24 cellular contexts compared by ENCODE assay signal in genomic region chr9:130729145-130729544, GRCh38. TPM values are rescaled to one million over a fixed set of nuclear protein-coding genes. Genes with fewer than 3 reads are reported as not detected.
A peak's percentile ranks its signal among the peaks of the same experiment; 100 is the strongest.
DNase-seq lines count a peak whose midpoint lies in the region; TF ChIP-seq lines count a peak whose summit lies in the region.
"Had no signal": no experiment of that assay in that cellular context is flagged by ENCODE, and none has a peak within 500 bp of the region (broad histone marks: within the 10 kb centered on the region; RNA-seq: fewer than 3 reads in every experiment).

No MANE protein-coding gene starts in this region.

- H2BK120ac ChIP-seq in mesenchymal stem cell (ENCODE audit: low read depth, low read length) = no peak overlapping the region

- H2BK12ac ChIP-seq in mesenchymal stem cell (ENCODE audit: low read length in 2 of 2) = no peak overlapping the region

- H3K27me3 ChIP-seq in GM23248 (replicated peaks; ENCODE audit: insufficient read depth) (no peaks in the 10 kb centered on the region), mesenchymal stem cell (ENCODE audit: control insufficient read depth in 1 of 2, insufficient read depth in 1 of 2, low read length in 2 of 2) (no peaks in the 10 kb centered on the region), ascending aorta (no peaks in the 10 kb centered on the region)
- H3K27me3 ChIP-seq: tibial artery had no signal

- DNase-seq in GM23248 = no peak
- peak; percentile 19 for DNase-seq in NCI-H69 (lab: John Stamatoyannopoulos, UW)
- no peak for DNase-seq in chondrocyte (ENCODE audit: low spot score)
- DNase-seq in mesenchymal stem cell = no peak
- DNase-seq in putamen (ENCODE audit: low spot score) = no peak
- DNase-seq in central memory CD4-positive, alpha-beta T cell = no peak
- DNase-seq in ascending aorta (ENCODE audit: low spot score in 2 of 2) = no peak
- no peak for DNase-seq in nucleus accumbens (lab: John Stamatoyannopoulos, UW)
- DNase-seq: activated CD4-positive, alpha-beta T cell treated with anti-CD3 and anti-CD28 coated beads, Interleukin-2, amount 10 ng/mL, durations not matched to agents 7 days and 5 days; cortex of kidney; H7; left colon; MV-4-11; NCI-H146; NCI-H524; occipital lobe; retina; SK-N-SH; stimulated activated CD4-positive, alpha-beta T cell treated with anti-CD3 and anti-CD28 coated beads, Interleukin-4, amount 100 ng/mL, for 24 hours; stimulated activated naive CD4-positive, alpha-beta T cell treated with Interleukin-2 at 50 U/mL for 16 hours; tibial artery had no signal

- peak overlapping the region; percentile 10 for H3K27ac Mint-ChIP-seq in chondrocyte (ENCODE audit: unreplicated experiment)
- H3K27ac Mint-ChIP-seq: activated CD4-positive, alpha-beta T cell treated with anti-CD3 and anti-CD28 coated beads, Interleukin-2, amount 10 ng/mL, durations not matched to agents 7 days and 5 days; brain; memory B cell had no signal

- no peak overlapping the region for H4K8ac ChIP-seq in mesenchymal stem cell (ENCODE audit: low read length)

- no peak overlapping the region for H3K4ac ChIP-seq in mesenchymal stem cell (ENCODE audit: low read depth in 1 of 2, low read length in 2 of 2)

- H2BK15ac ChIP-seq in mesenchymal stem cell (ENCODE audit: low read depth, poor library complexity, severe bottlenecking) = no peak overlapping the region

- intact Hi-C loops in ascending aorta (cut with DNase I) = no loop called here

- H3K4me3 ChIP-seq in GM23248 = no peak overlapping the region
- H3K4me3 ChIP-seq in mesenchymal stem cell (ENCODE audit: insufficient read depth in 1 of 2, low read depth in 1 of 2, low read length in 2 of 2) = no peak overlapping the region
- no peak overlapping the region for H3K4me3 ChIP-seq in ascending aorta
- H3K4me3 ChIP-seq: tibial artery had no signal

- no peaks in the 10 kb centered on the region for H3K9me2 ChIP-seq in GM23248 (ENCODE audit: insufficient read depth)
- H3K9me2 ChIP-seq: SK-N-SH had no signal

- no peak overlapping the region for H2BK5ac ChIP-seq in mesenchymal stem cell (ENCODE audit: low read depth, low read length, poor library complexity, severe bottlenecking)

- no peak overlapping the region for H3K14ac ChIP-seq in mesenchymal stem cell (ENCODE audit: low read length in 2 of 2)

- no peak overlapping the region for H3K23ac ChIP-seq in mesenchymal stem cell (ENCODE audit: low read length in 2 of 2)

- no peaks in the 10 kb centered on the region for H3K36me3 Mint-ChIP-seq in chondrocyte (ENCODE audit: low read depth)

- H3K4me1 ChIP-seq in GM23248 (ENCODE audit: insufficient read depth) (peaks cover 22% of the 10 kb centered on the region), mesenchymal stem cell (ENCODE audit: control insufficient read depth, insufficient read depth, low read depth, low read length) (peaks cover 4% of the 10 kb centered on the region), ascending aorta (no peaks in the 10 kb centered on the region)

- H3K18ac ChIP-seq in mesenchymal stem cell (ENCODE audit: low read depth in 1 of 2, low read length in 2 of 2) = no peak overlapping the region

- H3K4me2 ChIP-seq in GM23248 (ENCODE audit: unreplicated experiment) = no peak overlapping the region
- H3K4me2 ChIP-seq in mesenchymal stem cell (ENCODE audit: low read length, poor library complexity, severe bottlenecking) = no peak overlapping the region
- H3K4me2 ChIP-seq: SK-N-SH had no signal

- H2AFZ ChIP-seq in GM23248 (no peak overlapping the region), mesenchymal stem cell (ENCODE audit: low read depth, low read length) (no peak overlapping the region)

- H3K9ac ChIP-seq in GM23248 = peak overlapping the region; percentile 36; the same call in 1 of the 2 replicates
- peak overlapping the region; percentile 49 for H3K9ac ChIP-seq in mesenchymal stem cell (ENCODE audit: low read length)
- H3K9ac ChIP-seq: SK-N-SH had no signal

- TF ChIP-seq CTCF in chondrocyte (IDR thresholded peaks at IDR 0.05) (no peak), ascending aorta (IDR thresholded peaks at IDR 0.05) (no peak)

- no peak overlapping the region for H4K91ac ChIP-seq in mesenchymal stem cell (ENCODE audit: low read length)

- H3K79me2 ChIP-seq in GM23248 (ENCODE audit: insufficient read depth) = peaks cover 93% of the 10 kb centered on the region

- WGBS in GM23248 (ENCODE audit: low coverage in 1 of 2, low lambda C conversion rate in 2 of 2, missing lambda C conversion rate in 2 of 2), 2 experiments = 96 to 100% methylated on average over 2 of the region's 2 CpGs
- 93% methylated on average over 2 of the region's 2 CpGs for WGBS in mesenchymal stem cell

- no peaks in the 10 kb centered on the region for H3K27me3 Mint-ChIP-seq in chondrocyte (ENCODE audit: low read depth)
- H3K27me3 Mint-ChIP-seq: activated CD4-positive, alpha-beta T cell treated with anti-CD3 and anti-CD28 coated beads, Interleukin-2, amount 10 ng/mL, durations not matched to agents 7 days and 5 days; brain; memory B cell had no signal

- H3K27ac ChIP-seq in GM23248 (peak overlapping the region; percentile 67), mesenchymal stem cell (ENCODE audit: low read length, poor library complexity, severe bottlenecking) (no peak overlapping the region), ascending aorta (no peak overlapping the region)
- H3K27ac ChIP-seq: C4-2B, tibial artery had no signal

- H3K9me3 Mint-ChIP-seq in chondrocyte (ENCODE audit: low read depth) = peaks cover 3% of the 10 kb centered on the region
- H3K9me3 Mint-ChIP-seq: activated CD4-positive, alpha-beta T cell treated with anti-CD3 and anti-CD28 coated beads, Interleukin-2, amount 10 ng/mL, durations not matched to agents 7 days and 5 days had no signal

- no peaks in the 10 kb centered on the region for H4K20me1 ChIP-seq in GM23248 (ENCODE audit: insufficient read depth)

- H3K36me3 ChIP-seq in GM23248 (ENCODE audit: low read depth) (no peaks in the 10 kb centered on the region), mesenchymal stem cell (ENCODE audit: control insufficient read depth in 1 of 2, insufficient read depth in 2 of 2, low read depth in 1 of 2, low read length in 2 of 2) (no peaks in the 10 kb centered on the region), ascending aorta (no peaks in the 10 kb centered on the region)
- H3K36me3 ChIP-seq: tibial artery had no signal

- H3K79me1 ChIP-seq in mesenchymal stem cell (replicated peaks; ENCODE audit: low read length, poor library complexity, severe bottlenecking) = peaks cover 15% of the 10 kb centered on the region

- no peak overlapping the region for H3K4me3 Mint-ChIP-seq in chondrocyte (ENCODE audit: unreplicated experiment)
- H3K4me3 Mint-ChIP-seq: activated CD4-positive, alpha-beta T cell treated with anti-CD3 and anti-CD28 coated beads, Interleukin-2, amount 10 ng/mL, durations not matched to agents 7 days and 5 days; brain; memory B cell had no signal

- peaks cover 29% of the 10 kb centered on the region for H3F3A ChIP-seq in GM23248 (ENCODE audit: insufficient read depth)

- H3K9me3 ChIP-seq in GM23248 (ENCODE audit: low read depth) = no peaks in the 10 kb centered on the region
- no peaks in the 10 kb centered on the region for H3K9me3 ChIP-seq in mesenchymal stem cell (ENCODE audit: control insufficient read depth, low read length)
- H3K9me3 ChIP-seq in ascending aorta = no peaks in the 10 kb centered on the region
- H3K9me3 ChIP-seq: SK-N-SH, tibial artery had no signal

- H2AK5ac ChIP-seq in mesenchymal stem cell (ENCODE audit: low read length, severe bottlenecking) = no peak overlapping the region

- in situ Hi-C loops in GM23248 (cut with MboI) = no loop called here

- H3K4me1 Mint-ChIP-seq in chondrocyte (ENCODE audit: low read depth) = peaks cover 21% of the 10 kb centered on the region

RNA-seq across cellular contexts. Expression of gene EXOSC2, which starts 35.6 kb away (rescaled TPM):
- 18.1 and 21.6 TPM in 2 replicates for total RNA-seq in GM23248 (2014; rRNA removed; shearing (Covaris generic))
- polyA plus RNA-seq in GM23248 (2016; fragmentation: Nextera tagmentation; extraction: Ambion mirVana) = 16.1 and 17.2 TPM in 2 replicates
- 15.6 to 27.7 TPM (median 16.2 TPM) in 3 replicates for total RNA-seq in chondrocyte
- polyA plus RNA-seq in mesenchymal stem cell (2013, experiment 1 of 2) = 6.9 TPM
- polyA plus RNA-seq in mesenchymal stem cell (2013, experiment 2 of 2) = 6.9 TPM
- 20.6 TPM for total RNA-seq in ascending aorta
